Comparison of ENCODE assay signal across 8 cellular contexts in the genomic region with DNA sequence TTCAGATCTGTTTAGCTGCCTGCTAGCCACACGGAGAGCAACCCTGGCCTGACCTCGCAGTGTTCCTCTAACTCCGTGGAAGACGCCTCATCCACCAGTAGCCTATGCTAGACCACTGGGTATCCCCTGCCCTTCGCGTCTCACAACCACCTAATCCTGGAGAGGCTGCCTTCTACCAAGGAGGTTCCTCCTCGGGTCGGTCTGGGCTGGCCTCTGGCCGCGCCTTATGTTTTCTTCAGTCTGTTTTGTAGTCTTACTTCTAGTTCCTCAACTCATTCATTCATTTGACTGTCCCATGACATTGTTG. TPM values are rescaled to one million over a fixed set of nuclear protein-coding genes. Genes with fewer than 3 reads are reported as not detected.
A peak's percentile ranks its signal among the peaks of the same experiment; 100 is the strongest.
DNase-seq lines count a peak whose midpoint lies in the region; ATAC-seq, FAIRE-seq and TF ChIP-seq lines count a peak whose summit lies in the region.

No MANE protein-coding gene starts in this region.

- H3K27ac ChIP-seq in right atrium auricular region (peak overlapping the region; percentile 97 to 99), small intestine (ENCODE audit: low read depth in 1 of 2, low read length in 1 of 2) (peak overlapping the region in 1 of 2 donors; percentile 77)

- no peaks in the 10 kb centered on the region for H3K27me3 Mint-ChIP-seq in WTC11 (ENCODE audit: low read depth)

- POLR2A ChIA-PET in WTC11 (lab: Charles Lee) = interaction anchor here (1.2 to 5.2 kb wide), 12 partner anchors 8 to 588 kb away, joined by 3 to 38 read pairs (median 11); a partner anchor contains a TSS

- peaks cover 4% of the 10 kb centered on the region for H3K36me3 Mint-ChIP-seq in WTC11

- peaks cover 0 to 41% of the 10 kb centered on the region in 2 donors for H3K4me1 ChIP-seq in right atrium auricular region
- peaks cover 6 to 8% of the 10 kb centered on the region in 2 donors for H3K4me1 ChIP-seq in small intestine (ENCODE audit: control insufficient read depth in 2 of 2, insufficient read depth in 1 of 2, low read depth in 1 of 2, low read length in 1 of 2)

- no peaks in the 10 kb centered on the region for H3K9me3 ChIP-seq in right atrium auricular region
- H3K9me3 ChIP-seq in small intestine (ENCODE audit: control insufficient read depth, low read depth) = no peaks in the 10 kb centered on the region

- peak overlapping the region; percentile 91 for H3K4me3 Mint-ChIP-seq in WTC11

- CTCF ChIA-PET in WTC11 (lab: Charles Lee) = interaction anchor here (0.9 to 6.8 kb wide), 17 partner anchors 16 to 99 kb away, joined by 3 to 49 read pairs (median 11); a partner anchor contains a TSS

- peaks cover 20% of the 10 kb centered on the region for H3K36me3 ChIP-seq in right atrium auricular region
- no peaks in the 10 kb centered on the region for H3K36me3 ChIP-seq in small intestine (ENCODE audit: control insufficient read depth in 2 of 2, insufficient read depth in 2 of 2, low read length in 2 of 2)

- WGBS in small intestine, 3 donors = 18 to 30% (median 20%) methylated on average over 10 of the region's 10 CpGs

- H3K4me3 ChIP-seq in HFF-Myc (replicated peaks; ENCODE audit: low read depth, low read length) = peak overlapping the region; percentile 100
- H3K4me3 ChIP-seq in right atrium auricular region = peak overlapping the region; percentile 70 to 74
- peak overlapping the region; percentile 58 to 85 for H3K4me3 ChIP-seq in small intestine (ENCODE audit: low read depth in 1 of 2, low read length in 2 of 2)

- TF ChIP-seq CTCF in HFF-Myc (IDR thresholded peaks at IDR 0.05; ENCODE audit: low read depth, low read length, missing control alignments) (no peak), WTC11 (IDR thresholded peaks at IDR 0.05) (no peak), right atrium auricular region (IDR thresholded peaks at IDR 0.05) (no peak)

- DNase-seq in HFF-Myc (ENCODE audit: extremely low read depth, low read depth) (no peak), WTC11 (ENCODE audit: low spot score) (no peak), right atrium auricular region (ENCODE audit: low spot score) (no peak), small intestine (peak; percentile 12), HUDEP-2 (lab: John Stamatoyannopoulos, UW; ENCODE audit: unreplicated experiment in 76 of 76) (no peak)

- H3K27me3 ChIP-seq in right atrium auricular region (no peaks in the 10 kb centered on the region), small intestine (ENCODE audit: control insufficient read depth in 2 of 2, insufficient read depth in 2 of 2, low read length in 2 of 2) (no peaks in the 10 kb centered on the region)

- 0 out of 2 replicates have a peak overlapping the region, but pooled peaks have one; percentile 23 for H3K27ac Mint-ChIP-seq in WTC11

- no peaks in the 10 kb centered on the region for H3K9me3 Mint-ChIP-seq in WTC11

- ATAC-seq in WTC11 (peak; percentile 41), GM18867 (IDR thresholded peaks at IDR 0.05; ENCODE audit: unreplicated experiment) (no peak), GM21528 (IDR thresholded peaks at IDR 0.05; ENCODE audit: low FRiP score, unreplicated experiment) (no peak), HG03460 (IDR thresholded peaks at IDR 0.05; ENCODE audit: unreplicated experiment) (no peak)

- peaks cover 23% of the 10 kb centered on the region for H3K4me1 Mint-ChIP-seq in WTC11

- no peak for FAIRE-seq in small intestine (lab: Jason Lieb, UNC)

TF ChIP-seq in WTC11, 78 proteins besides CTCF, POLR2A, EP300 and RAD21:
- no peak for TF ChIP-seq TCF7 (CRISPR knock-in tag; IDR thresholded peaks at IDR 0.05; ENCODE audit: low read depth)
- TF ChIP-seq FOXP1 (CRISPR knock-in tag; IDR thresholded peaks at IDR 0.05; ENCODE audit: borderline replicate concordance) = no peak

RNA-seq across cellular contexts. Expression of a gene that starts 1.6 kb away (rescaled TPM):
- 138 to 146 TPM (median 139 TPM) in 3 replicates for total RNA-seq in WTC11 (2021)
- 100 to 1,000 TPM; 599 to 915 TPM for total RNA-seq in right atrium auricular region
- 100 to 1,000 TPM in 1 of 3 donors, 10 to 100 TPM in 2; 23.0 to 253 (median 84.8) TPM for polyA plus RNA-seq in small intestine

RNA-seq across cellular contexts. Expression of a gene that starts 17.6 kb away (rescaled TPM):
- total RNA-seq in WTC11 (2021) = 1.0 to 2.1 TPM (median 1.4 TPM) in 3 replicates
- 1 to 10 TPM; 5.5 to 5.9 TPM for total RNA-seq in right atrium auricular region
- polyA plus RNA-seq in small intestine = 100 to 1,000 TPM in 1 of 3 donors, 1 to 10 TPM in 2; 4.3 to 172 (median 4.5) TPM

RNA-seq across cellular contexts. Expression of a gene that starts 26.3 kb away (rescaled TPM):
- 23.8 to 26.6 TPM (median 26.5 TPM) in 3 replicates for total RNA-seq in WTC11 (2021)
- total RNA-seq in right atrium auricular region = under 1 TPM in 1 of 2 donors, not detected in 1; 0.44 TPM
- 1 to 10 TPM in 1 of 3 donors, under 1 TPM in 2; 0.54 to 8.7 (median 0.89) TPM for polyA plus RNA-seq in small intestine

RNA-seq across cellular contexts. Expression of a gene that starts 33.2 kb away (rescaled TPM):
- total RNA-seq in WTC11 (2021) = 10.8 to 14.7 TPM (median 14.1 TPM) in 3 replicates
- total RNA-seq in right atrium auricular region = 10 to 100 TPM; 38.5 to 64.3 TPM
- 10 to 100 TPM; 21.3 to 49.0 (median 33.2) TPM for polyA plus RNA-seq in small intestine

RNA-seq across cellular contexts. Expression of a gene that starts 33.5 kb away (rescaled TPM):
- total RNA-seq in WTC11 (2021) (23,577 to 25,958 TPM (median 25,042 TPM) in 3 replicates), right atrium auricular region (100 to 1,000 TPM in 1 of 2 donors, not detected in 1; 431 TPM)
- polyA plus RNA-seq in small intestine = 100 to 1,000 TPM in 1 of 3 donors, not detected in 2; 269 TPM

Comparison
In these comparisons a context has a peak if more than half of its experiments do, and no peak if none do; other contexts are left out.
1. RNA of a gene that starts 26.3 kb away (total RNA-seq): 23.8 to 26.6 TPM in WTC11; 0.44 TPM in right atrium auricular region; every median in the first group is over 10 times any median in the second.
2. Peak in every context shown above with its lines, with median percentiles within 50 percentile points of each other: H3K4me3 ChIP-seq.